ENCODE assay signal across 1 cellular context in genomic region chr1:59150537-59151386, GRCh38.
TF ChIP-seq lines count a peak whose summit lies in the region.

No MANE protein-coding gene starts in this region.

TF ChIP-seq in GM12878, 131 proteins besides CTCF, POLR2A, EP300 and RAD21 (continued from another document):
- TF ChIP-seq MEF2B (IDR thresholded peaks at IDR 0.05; ENCODE audit: partially characterized antibody, poor library complexity, severe bottlenecking) = peak; percentile 64
- TF ChIP-seq MTA2 (IDR thresholded peaks at IDR 0.05; ENCODE audit: low read depth) = no peak
- 0 out of 2 replicates have a peak, but pooled peaks have one; percentile 29 for TF ChIP-seq TCF12 (IDR thresholded peaks at IDR 0.05; ENCODE audit: low read depth, low read length)
- TF ChIP-seq FOS (IDR thresholded peaks at IDR 0.05; ENCODE audit: borderline replicate concordance, extremely low read depth, insufficient read length) = no peak
- no peak for TF ChIP-seq SUPT20H (IDR thresholded peaks at IDR 0.05; ENCODE audit: borderline replicate concordance, control insufficient read depth, low read depth, low read length)
- TF ChIP-seq BRCA1 (IDR thresholded peaks at IDR 0.05; ENCODE audit: low read depth, low read length) = no peak
- TF ChIP-seq MXI1 (IDR thresholded peaks at IDR 0.05; ENCODE audit: low read depth, low read length) = 0 out of 2 replicates have a peak, but pooled peaks have one; percentile 20
- no peak for TF ChIP-seq RBBP5 (conservative IDR thresholded peaks at IDR 0.05)
- TF ChIP-seq SPI1 (IDR thresholded peaks at IDR 0.05; ENCODE audit: borderline replicate concordance, insufficient read depth, low read depth, low read length) = no peak
- no peak for TF ChIP-seq RELA (IDR thresholded peaks at IDR 0.05; ENCODE audit: borderline replicate concordance, partially characterized antibody)
- 0 out of 3 replicates have a peak, but pooled peaks have one; percentile 10 for TF ChIP-seq POU2F2 (IDR thresholded peaks at IDR 0.05; ENCODE audit: borderline replicate concordance, low read depth, low read length)
- no peak for TF ChIP-seq ATF2 (IDR thresholded peaks at IDR 0.05; ENCODE audit: low read length)
- TF ChIP-seq GABPA (IDR thresholded peaks at IDR 0.05; ENCODE audit: low read depth) = no peak
- TF ChIP-seq ZNF24 (IDR thresholded peaks at IDR 0.05) = peak; percentile 52; the same call in 1 of the 2 replicates
- TF ChIP-seq NKRF (conservative IDR thresholded peaks at IDR 0.05) = no peak
- no peak for TF ChIP-seq CHD2 (IDR thresholded peaks at IDR 0.05; ENCODE audit: borderline replicate concordance, low read depth, low read length)
- TF ChIP-seq RUNX3 (IDR thresholded peaks at IDR 0.05; ENCODE audit: low read length) = peak; percentile 64
- no peak for TF ChIP-seq CEBPZ (IDR thresholded peaks at IDR 0.05; ENCODE audit: low read depth, low read length)
- no peak for TF ChIP-seq ZZZ3 (IDR thresholded peaks at IDR 0.05; ENCODE audit: control insufficient read depth, insufficient read length, low read depth)
- TF ChIP-seq SREBF2 (IDR thresholded peaks at IDR 0.05; ENCODE audit: low read length) = no peak
- TF ChIP-seq IRF4 (IDR thresholded peaks at IDR 0.05; ENCODE audit: low read depth, low read length) = no peak
- no peak for TF ChIP-seq CUX1 (IDR thresholded peaks at IDR 0.05; ENCODE audit: insufficient replicate concordance, low read depth, low read length)
